8 cellular contexts compared by ENCODE assay signal in genomic region chr7:39952378-39952777, GRCh38. TPM values are rescaled to one million over a fixed set of nuclear protein-coding genes. Genes with fewer than 3 reads are reported as not detected.
DNase-seq lines count a peak whose midpoint lies in the region; ATAC-seq and TF ChIP-seq lines count a peak whose summit lies in the region.

No MANE protein-coding gene starts in this region.

- peak overlapping the region; percentile 98 for H3K4me3 ChIP-seq in SK-N-MC
- peak overlapping the region; percentile 63 for H3K4me3 ChIP-seq in fibroblast of pulmonary artery (replicated peaks; ENCODE audit: low read depth, low read length)
- H3K4me3 ChIP-seq in skin epidermis, result peak overlapping the region; percentile 80 to 99 (median 94)
- H3K4me3 ChIP-seq in mucosa of descending colon, result no peak overlapping the region

- TF ChIP-seq CTCF in fibroblast of pulmonary artery (IDR thresholded peaks at IDR 0.05; ENCODE audit: low read length, missing control alignments) (no peak), mucosa of descending colon (IDR thresholded peaks at IDR 0.05) (no peak)

- H3K36me3 ChIP-seq in SK-N-MC (ENCODE audit: insufficient read depth, low read length) (0 out of 2 replicates have a peak, but pooled peaks cover 8% of the 10 kb centered on the region), mucosa of descending colon (ENCODE audit: low read depth) (no peaks in the 10 kb centered on the region)

- H3K27ac ChIP-seq in SK-N-MC (peak overlapping the region; percentile 96), skin epidermis (peak overlapping the region in 14 of 21 experiments; percentile 94 to 100 (median 98))

- peaks cover 2% of the 10 kb centered on the region; the same call in 1 of the 2 replicates for H3K9me3 ChIP-seq in SK-N-MC (ENCODE audit: low read depth, low read length)
- H3K9me3 ChIP-seq in mucosa of descending colon, result no peaks in the 10 kb centered on the region

- peaks cover 36% of the 10 kb centered on the region for H3K4me1 ChIP-seq in mucosa of descending colon (ENCODE audit: low read depth)

- ATAC-seq in mucosa of descending colon, result no peak

- DNase-seq in NOMO-1 treated with DMSO at 0.1 percent for 48 hours (lab: John Stamatoyannopoulos, UW; ENCODE audit: unreplicated experiment) (peak; percentile 27), NOMO-1 treated with dmso at 0.1 percent for 144 hours (lab: John Stamatoyannopoulos, UW; ENCODE audit: unreplicated experiment) (no peak), SK-N-MC (ENCODE audit: low read depth, low spot score) (no peak), fibroblast of pulmonary artery (ENCODE audit: low read depth) (peak; percentile 31), mucosa of gallbladder (ENCODE audit: low spot score) (no peak), mucosa of descending colon (no peak), NCI-H1694 (lab: John Stamatoyannopoulos, UW) (no peak)

- intact Hi-C loops in mucosa of descending colon (cut with DNase I, micrococcal nuclease), result no loop called here

- H3K9ac ChIP-seq in SK-N-MC (ENCODE audit: insufficient read length), result peak overlapping the region; percentile 82

RNA-seq across cellular contexts. Expression of gene CDK13, which starts 2.3 kb away (rescaled TPM):
- total RNA-seq in mucosa of gallbladder (43.2 TPM), mucosa of descending colon (10 to 100 TPM; 48.1 to 59.5 (median 57.5) TPM)

Comparison
In these comparisons a context has a peak if more than half of its experiments do, and no peak if none do; other contexts are left out.
1. DNase-seq: peak in NOMO-1 treated with DMSO at 0.1 percent for 48 hours (single experiment) and fibroblast of pulmonary artery (single experiment); none in NOMO-1 treated with dmso at 0.1 percent for 144 hours (single experiment), SK-N-MC (single experiment), mucosa of gallbladder (single experiment), mucosa of descending colon (0 of 3) and NCI-H1694 (single experiment).